Comparison of ENCODE assay signal across 20 cellular contexts in the genomic region with DNA sequence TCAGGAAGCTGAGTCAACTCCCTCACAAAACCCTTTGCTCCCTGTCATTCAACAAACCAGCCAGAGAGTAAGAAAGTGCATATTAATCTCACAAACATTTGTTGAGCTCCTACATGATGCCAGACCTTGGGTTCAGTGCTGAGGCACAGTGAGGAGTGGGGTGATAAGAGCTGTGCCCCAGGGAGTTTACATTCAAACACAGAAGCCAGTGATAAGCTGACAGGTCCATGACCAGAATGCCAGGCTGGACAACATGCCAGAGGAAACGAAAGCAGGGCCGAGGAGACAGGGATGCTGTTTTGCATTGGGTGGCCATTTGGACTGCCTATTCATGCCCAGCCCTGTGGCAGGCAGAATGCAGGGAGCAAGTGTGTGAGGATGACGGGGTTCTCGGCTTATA.
DNase-seq lines count a peak whose midpoint lies in the region; ATAC-seq and TF ChIP-seq lines count a peak whose summit lies in the region.
"Had no signal": no experiment of that assay in that cellular context is flagged by ENCODE, and none has a peak within 500 bp of the region (broad histone marks: within the 10 kb centered on the region; RNA-seq: fewer than 3 reads in every experiment).

No MANE protein-coding gene starts in this region.

- WGBS in right lobe of liver (ENCODE audit: insufficient coverage, low coverage, low lambda C conversion rate, missing lambda C conversion rate), result 81% methylated on average over 4 of the region's 4 CpGs

- no peak for DNase-seq in natural killer cell treated with Interleukin-12 subunit alpha and Interleukin-12 subunit beta and Interleukin-15 and Interleukin-18, amount 100 ng/mL, for 72 hours (ENCODE audit: low spot score)
- DNase-seq in natural killer cell, result no peak
- DNase-seq in M059J (ENCODE audit: low read depth), result peak; percentile 12
- peak; percentile 31 for DNase-seq in kidney tubule cell (ENCODE audit: low spot score)
- DNase-seq in right lobe of liver, result no peak
- no peak for DNase-seq in NCI-H2227 treated with DMSO at 0.1 percent for 48 hours (lab: John Stamatoyannopoulos, UW)
- DNase-seq in NCI-H146 treated with DMSO at 0.1 percent for 48 hours (lab: John Stamatoyannopoulos, UW; ENCODE audit: unreplicated experiment), result no peak
- DNase-seq: 8988T; CD4-positive, CD25-positive, alpha-beta regulatory T cell; CD8-positive, alpha-beta T cell; DMS 273 treated with DMSO at 0.1 percent for 48 hours; DMS79; EL; GF-D8; HFFc6 had no signal

- TF ChIP-seq CTCF in natural killer cell (IDR thresholded peaks at IDR 0.05) (no peak), right lobe of liver (IDR thresholded peaks at IDR 0.05) (no peak)

- H3K4me1 Mint-ChIP-seq in natural killer cell treated with Interleukin-12 subunit alpha and Interleukin-12 subunit beta and Interleukin-15 and Interleukin-18, amount 100 ng/mL, for 72 hours (ENCODE audit: low read depth in 2 of 2), result peaks cover 36 to 41% of the 10 kb centered on the region in 2 donors
- peaks cover 23 to 48% of the 10 kb centered on the region in 2 donors for H3K4me1 Mint-ChIP-seq in natural killer cell
- H3K4me1 Mint-ChIP-seq: CD4-positive, CD25-positive, alpha-beta regulatory T cell had no signal

- no peaks in the 10 kb centered on the region for H3K9me3 Mint-ChIP-seq in natural killer cell treated with Interleukin-12 subunit alpha and Interleukin-12 subunit beta and Interleukin-15 and Interleukin-18, amount 100 ng/mL, for 72 hours
- H3K9me3 Mint-ChIP-seq in natural killer cell, result no peaks in the 10 kb centered on the region
- H3K9me3 Mint-ChIP-seq: CD4-positive, CD25-positive, alpha-beta regulatory T cell; CD8-positive, alpha-beta T cell; GM23338 had no signal

- no peak for TF ChIP-seq POLR2A in right lobe of liver (IDR thresholded peaks at IDR 0.05)

- H3K27me3 Mint-ChIP-seq in natural killer cell treated with Interleukin-12 subunit alpha and Interleukin-12 subunit beta and Interleukin-15 and Interleukin-18, amount 100 ng/mL, for 72 hours, result peaks cover 0 to 4% of the 10 kb centered on the region in 2 donors
- H3K27me3 Mint-ChIP-seq in natural killer cell (ENCODE audit: low read depth in 2 of 2), result no peaks in the 10 kb centered on the region

- H3K36me3 ChIP-seq in right lobe of liver, result no peaks in the 10 kb centered on the region
- H3K36me3 ChIP-seq: HAP-1 had no signal

- no peak for ATAC-seq in natural killer cell treated with Interleukin-12 subunit alpha and Interleukin-12 subunit beta and Interleukin-15 and Interleukin-18, amount 100 ng/mL, for 72 hours
- ATAC-seq in natural killer cell (no peak), right lobe of liver (no peak)
- ATAC-seq: A549; CD8-positive, alpha-beta T cell; GM23338 had no signal

- H3K4me3 ChIP-seq in right lobe of liver, result no peak overlapping the region
- H3K4me3 ChIP-seq: A549, BLaER1, GM23338, HAP-1 had no signal

- H3K27ac ChIP-seq in right lobe of liver, result no peak overlapping the region
- H3K27ac ChIP-seq: A549, BLaER1, C4-2B had no signal

- intact Hi-C loops in natural killer cell (cut with micrococcal nuclease), result no loop called here
- intact Hi-C loops in right lobe of liver (cut with DNase I), result no loop called here

- H3K36me3 Mint-ChIP-seq in natural killer cell treated with Interleukin-12 subunit alpha and Interleukin-12 subunit beta and Interleukin-15 and Interleukin-18, amount 100 ng/mL, for 72 hours, result no peaks in the 10 kb centered on the region
- H3K36me3 Mint-ChIP-seq in natural killer cell, result no peaks in the 10 kb centered on the region
- H3K36me3 Mint-ChIP-seq: CD4-positive, CD25-positive, alpha-beta regulatory T cell; CD8-positive, alpha-beta T cell had no signal

- no peaks in the 10 kb centered on the region for H3K27me3 ChIP-seq in right lobe of liver
- H3K27me3 ChIP-seq: BLaER1 had no signal

- H3K27ac Mint-ChIP-seq in natural killer cell treated with Interleukin-12 subunit alpha and Interleukin-12 subunit beta and Interleukin-15 and Interleukin-18, amount 100 ng/mL, for 72 hours, result peak overlapping the region; percentile 5 to 23
- H3K27ac Mint-ChIP-seq in natural killer cell, result no peak overlapping the region
- H3K27ac Mint-ChIP-seq: CD4-positive, CD25-positive, alpha-beta regulatory T cell; CD8-positive, alpha-beta T cell; GM23338; HFFc6 had no signal

- H3K9me3 ChIP-seq in right lobe of liver, result no peaks in the 10 kb centered on the region
- H3K9me3 ChIP-seq: A549, BLaER1, HAP-1 had no signal

- H3K4me1 ChIP-seq in right lobe of liver, result no peaks in the 10 kb centered on the region
- H3K4me1 ChIP-seq: A549, BLaER1, HAP-1 had no signal

- peak overlapping the region; percentile 1 for H3K4me3 Mint-ChIP-seq in natural killer cell treated with Interleukin-12 subunit alpha and Interleukin-12 subunit beta and Interleukin-15 and Interleukin-18, amount 100 ng/mL, for 72 hours
- no peak overlapping the region for H3K4me3 Mint-ChIP-seq in natural killer cell
- H3K4me3 Mint-ChIP-seq: CD4-positive, CD25-positive, alpha-beta regulatory T cell; CD8-positive, alpha-beta T cell; GM23338; HFFc6 had no signal

Comparison
In these comparisons a context has a peak if more than half of its experiments do, and no peak if none do; other contexts are left out.
1. H3K27ac Mint-ChIP-seq: peak in natural killer cell treated with Interleukin-12 subunit alpha and Interleukin-12 subunit beta and Interleukin-15 and Interleukin-18, amount 100 ng/mL, for 72 hours (2 of 2); none in natural killer cell (0 of 2).
2. DNase-seq: peak in M059J (single experiment) and kidney tubule cell (single experiment); none in natural killer cell treated with Interleukin-12 subunit alpha and Interleukin-12 subunit beta and Interleukin-15 and Interleukin-18, amount 100 ng/mL, for 72 hours (single experiment), natural killer cell (single experiment), right lobe of liver (0 of 3), NCI-H2227 treated with DMSO at 0.1 percent for 48 hours (single experiment) and NCI-H146 treated with DMSO at 0.1 percent for 48 hours (single experiment).